In the genomic region with DNA sequence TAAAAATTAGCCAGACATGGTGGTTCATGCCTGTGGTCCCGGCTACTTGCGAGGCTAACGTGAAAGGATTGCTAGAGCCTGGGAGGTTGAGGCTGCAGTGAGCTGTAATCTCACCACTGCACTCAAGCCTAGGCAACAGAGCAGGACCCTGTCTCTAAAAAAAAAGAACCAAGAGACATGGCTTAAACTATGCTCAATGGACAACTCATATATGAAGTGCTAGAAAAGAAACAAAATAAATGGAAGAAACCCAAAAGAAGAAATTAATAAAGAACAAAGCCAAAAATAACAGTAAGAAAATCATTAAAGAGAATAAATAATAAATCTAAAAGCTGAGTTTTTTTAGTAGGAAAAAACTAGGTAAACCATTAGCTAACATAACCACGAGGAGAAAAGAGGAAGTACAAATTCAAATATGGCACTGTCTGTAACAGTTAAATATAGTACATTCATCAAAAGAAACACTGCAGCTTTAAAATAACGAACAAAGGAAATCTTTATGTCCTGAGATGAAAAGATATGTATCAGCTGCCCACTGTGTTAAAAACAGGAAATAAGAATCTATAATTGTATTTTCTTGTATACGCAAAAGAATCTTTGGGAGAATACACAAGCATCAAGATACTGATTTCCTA, we compare ENCODE assay signal across 8 cellular contexts. TPM values are rescaled to one million over a fixed set of nuclear protein-coding genes. Genes with fewer than 3 reads are reported as not detected.
DNase-seq lines count a peak whose midpoint lies in the region; ATAC-seq, FAIRE-seq and TF ChIP-seq lines count a peak whose summit lies in the region.

No MANE protein-coding gene starts in this region.

- peaks cover 14 to 27% (median 16%) of the 10 kb centered on the region in 3 donors for H3K4me1 Mint-ChIP-seq in CD8-positive, alpha-beta memory T cell

- CTCF ChIA-PET in CD8-positive, alpha-beta memory T cell (lab: Charles Lee): interaction anchor here (1.2 kb wide), 1 partner anchor 9 kb away, joined by 3 read pairs; no protein-coding TSS in a partner anchor
- CTCF ChIA-PET in GM12878 (lab: Yijun Ruan, JAX): interaction anchor here (0.8 to 1.8 kb wide), 7 partner anchors 9 to 237 kb away, joined by 3 to 6 read pairs (median 3); partner anchors contain the start of gene UPF2

- POLR2A ChIA-PET in CD8-positive, alpha-beta memory T cell (lab: Charles Lee): no interaction called here
- POLR2A ChIA-PET in GM12878 (lab: Charles Lee): interaction anchor here (0.5 to 2.4 kb wide), 4 partner anchors 9 to 146 kb away, joined by 3 to 20 read pairs (median 5); partner anchors contain the start of gene UPF2

- peak overlapping the region in 7 of 8 donors; percentile 32 to 80 (median 60) for H3K27ac Mint-ChIP-seq in CD8-positive, alpha-beta memory T cell

- intact Hi-C loops in GM12878 (cut with micrococcal nuclease; ENCODE audit: unreplicated experiment) (no loop called here), stomach (cut with DNase I; ENCODE audit: low total_unique reads) (no loop called here)

- TF ChIP-seq EP300 in GM12878 (IDR thresholded peaks at IDR 0.05; ENCODE audit: borderline replicate concordance in 1 of 2, control insufficient read depth in 1 of 2, low read depth in 2 of 2, low read length in 2 of 2) (peak; percentile 54 to 71; a peak in 2 of 4 replicates), stomach (IDR thresholded peaks at IDR 0.05) (no peak)

- SMC1A ChIA-PET in GM12878 (lab: Charles Lee; ENCODE audit: uncharacterized antibody, unreplicated experiment): interaction anchor here (0.6 to 2.2 kb wide), 17 partner anchors 8 to 211 kb away, joined by 3 to 25 read pairs (median 4); partner anchors contain the start of gene UPF2

- H4K20me1 ChIP-seq in Karpas-422 (ENCODE audit: insufficient read depth, low read depth, low read length) (no peaks in the 10 kb centered on the region), GM12878 (ENCODE audit: control insufficient read depth, insufficient read depth) (no peaks in the 10 kb centered on the region)

- H2AFZ ChIP-seq in Karpas-422 (ENCODE audit: low read length) (0 out of 2 replicates have a peak overlapping the region, but pooled peaks have one; percentile 35), GM12878 (ENCODE audit: control insufficient read depth, low read depth, low read length) (no peak overlapping the region)

- no peaks in the 10 kb centered on the region for H3K27me3 Mint-ChIP-seq in CD8-positive, alpha-beta memory T cell

- no peak for DNase-seq in CD8-positive, alpha-beta memory T cell
- DNase-seq in Karpas-422 (peak; percentile 80), GM12878 (ENCODE audit: low read depth, low spot score) (peak; percentile 15), DMS 273 treated with DMSO at 0.1 percent for 48 hours (lab: John Stamatoyannopoulos, UW) (no peak), stomach (no peak)
- DNase-seq in activated CD4-positive, CD25-positive, alpha-beta regulatory T cell treated with anti-CD3 and anti-CD28 coated beads, Interleukin-2, amount 50 U/mL, for 72 hours: no peak

- H3K9ac ChIP-seq in Karpas-422 (ENCODE audit: low read length): peak overlapping the region; percentile 10; the same call in 1 of the 2 replicates
- no peak overlapping the region for H3K9ac ChIP-seq in GM12878 (ENCODE audit: control insufficient read depth, insufficient read depth, low read length)

- peak; percentile 76 for ATAC-seq in GM19372 (IDR thresholded peaks at IDR 0.05; ENCODE audit: low read depth, unreplicated experiment)
- ATAC-seq in GM12878: peak; percentile 92
- no peak for ATAC-seq in activated CD4-positive, CD25-positive, alpha-beta regulatory T cell treated with anti-CD3 and anti-CD28 coated beads, Interleukin-2, amount 50 U/mL, for 24 hours

- in situ Hi-C loops in GM12878 (cut with MboI): no loop called here

- H3K9me2 ChIP-seq in Karpas-422 (replicated peaks; ENCODE audit: insufficient read depth, low read length): no peaks in the 10 kb centered on the region

- TF ChIP-seq POLR2A in GM12878 (IDR thresholded peaks at IDR 0.05; ENCODE audit: low read depth, low read length): no peak
- TF ChIP-seq POLR2A in stomach (IDR thresholded peaks at IDR 0.05): no peak

- RAD21 ChIA-PET in GM12878 (lab: Charles Lee; ENCODE audit: unreplicated experiment): interaction anchor here (1.2 to 5.2 kb wide), 7 partner anchors 48 to 202 kb away, joined by 3 to 29 read pairs (median 7); partner anchors contain the start of genes CDC123, NUDT5 and UPF2

- no peak for TF ChIP-seq RAD21 in GM12878 (IDR thresholded peaks at IDR 0.05; ENCODE audit: insufficient read depth, low read depth, low read length)

- H3K36me3 Mint-ChIP-seq in CD8-positive, alpha-beta memory T cell: peaks cover 5 to 62% (median 7%) of the 10 kb centered on the region in 3 donors

- no peaks in the 10 kb centered on the region for H3K9me3 Mint-ChIP-seq in CD8-positive, alpha-beta memory T cell

- peaks cover 14% of the 10 kb centered on the region for H3K36me3 ChIP-seq in CD8-positive, alpha-beta memory T cell (ENCODE audit: insufficient read depth, low read length)
- peaks cover 20% of the 10 kb centered on the region for H3K36me3 ChIP-seq in Karpas-422 (ENCODE audit: insufficient read depth, low read length)
- H3K36me3 ChIP-seq in GM12878 (ENCODE audit: control insufficient read depth in 2 of 2, insufficient read depth in 2 of 2, low read length in 1 of 2): peaks cover 1 to 14% of the 10 kb centered on the region in 2 experiments
- H3K36me3 ChIP-seq in stomach: peaks cover 25 to 69% (median 67%) of the 10 kb centered on the region in 4 donors

- H3K4me3 ChIP-seq in CD8-positive, alpha-beta memory T cell (ENCODE audit: low read length): no peak overlapping the region
- H3K4me3 ChIP-seq in Karpas-422 (ENCODE audit: low read length) (peak overlapping the region; percentile 12; the same call in 1 of the 2 replicates), GM12878 (no peak overlapping the region), stomach (no peak overlapping the region)

- H3K9me3 ChIP-seq in CD8-positive, alpha-beta memory T cell (ENCODE audit: low read length): no peaks in the 10 kb centered on the region
- H3K9me3 ChIP-seq in Karpas-422 (ENCODE audit: low read length): no peaks in the 10 kb centered on the region
- no peaks in the 10 kb centered on the region; the same call in 2 of the 3 replicates for H3K9me3 ChIP-seq in GM12878 (replicated peaks; ENCODE audit: control insufficient read depth, insufficient read depth, low read length)
- H3K9me3 ChIP-seq in stomach: no peaks in the 10 kb centered on the region

- no peaks in the 10 kb centered on the region for H3K27me3 ChIP-seq in CD8-positive, alpha-beta memory T cell (ENCODE audit: insufficient read depth, low read length, poor library complexity, severe bottlenecking)
- H3K27me3 ChIP-seq in Karpas-422 (ENCODE audit: low read length) (no peaks in the 10 kb centered on the region), GM12878 (replicated peaks in 1 of 2; ENCODE audit: control insufficient read depth in 2 of 2, insufficient read depth in 2 of 2, low read length in 1 of 2) (no peaks in the 10 kb centered on the region), stomach (no peaks in the 10 kb centered on the region)

- 49% methylated on average over 6 of the region's 6 CpGs for WGBS in GM12878 (ENCODE audit: insufficient coverage, insufficient replicate concordance, low lambda C conversion rate, missing lambda C conversion rate)
- WGBS in stomach, 5 donors: 68 to 76% (median 73%) methylated on average over 6 of the region's 6 CpGs

- BruUV-seq in GM12878 (replicated peaks; lab: Mats Ljungman, UMichigan): no TSS peak

- peaks cover 14% of the 10 kb centered on the region for H3K4me1 ChIP-seq in CD8-positive, alpha-beta memory T cell (ENCODE audit: insufficient read depth, low read length)
- peaks cover 27% of the 10 kb centered on the region for H3K4me1 ChIP-seq in Karpas-422 (ENCODE audit: low read length)
- peaks cover 6% of the 10 kb centered on the region; the same call in 1 of the 2 replicates for H3K4me1 ChIP-seq in GM12878 (ENCODE audit: control insufficient read depth, insufficient read depth, low read length)
- H3K4me1 ChIP-seq in stomach: no peaks in the 10 kb centered on the region

- H3K79me2 ChIP-seq in Karpas-422 (ENCODE audit: low read length) (peaks cover 33% of the 10 kb centered on the region), GM12878 (ENCODE audit: control insufficient read depth, insufficient read depth, low read length) (no peaks in the 10 kb centered on the region; the same call in 1 of the 2 replicates)

- TF ChIP-seq CTCF in GM12878 (IDR thresholded peaks at IDR 0.05 in 2 of 3, conservative IDR thresholded peaks at IDR 0.05 in 1 of 3; ENCODE audit: control insufficient read depth in 2 of 3, extremely low read depth in 1 of 3, insufficient read depth in 1 of 3, low read depth in 3 of 3, low read length in 3 of 3) (no peak), stomach (IDR thresholded peaks at IDR 0.05) (no peak)

- H3K4me2 ChIP-seq in Karpas-422 (ENCODE audit: low read depth, low read length, poor library complexity, severe bottlenecking): peak overlapping the region; percentile 56
- peak overlapping the region; percentile 53 for H3K4me2 ChIP-seq in GM12878 (ENCODE audit: control insufficient read depth, insufficient read depth)

- no peak overlapping the region for H3K27ac ChIP-seq in CD8-positive, alpha-beta memory T cell (ENCODE audit: low read depth, low read length)
- peak overlapping the region; percentile 88 for H3K27ac ChIP-seq in Karpas-422 (ENCODE audit: low read length)
- H3K27ac ChIP-seq in GM12878 (ENCODE audit: control insufficient read depth, insufficient read depth): peak overlapping the region; percentile 68
- no peak overlapping the region for H3K27ac ChIP-seq in stomach

- FAIRE-seq in GM12878 (lab: Jason Lieb, UNC): peak; percentile 7

- H3K4me3 Mint-ChIP-seq in CD8-positive, alpha-beta memory T cell: peak overlapping the region in 1 of 7 donors; percentile 8

RNA-seq across cellular contexts. Expression of gene UPF2, which starts 48.7 kb away (rescaled TPM):
- total RNA-seq in CD8-positive, alpha-beta memory T cell: 10 to 100 TPM; 39.8 to 42.4 TPM
- 18.5 TPM for polyA plus RNA-seq in CD8-positive, alpha-beta memory T cell
- 19.1 and 23.4 TPM in 2 replicates for total RNA-seq in Karpas-422 (2014; rRNA removed; shearing (Covaris generic); ENCODE audit: low replicate concordance)
- total RNA-seq in GM12878 (2013; cell fraction: nucleolus; rRNA removed): 60.0 and 61.3 TPM in 2 replicates
- 21.0 and 25.0 TPM in 2 replicates for total RNA-seq in GM12878 (2014; rRNA removed)
- 42.6 and 44.2 TPM in 2 replicates for total RNA-seq in GM12878 (2014; rRNA removed; fragmentation: Illumina TruSeq; extraction: Trizol)
- 27.6 and 30.6 TPM in 2 replicates for total RNA-seq in GM12878 (2021)
- polyA plus RNA-seq in GM12878 (2011; ENCODE audit: low read depth): 14.9 TPM
- 24.3 and 37.9 TPM in 2 replicates for polyA plus RNA-seq in GM12878 (2011; rRNA removed)
- 9.4 TPM in 2 replicates for polyA plus RNA-seq in GM12878 (2011; cell fraction: cytosol; rRNA removed)
- polyA plus RNA-seq in GM12878 (2011; cell fraction: nucleus; rRNA removed): 11.4 and 14.7 TPM in 2 replicates
- 21.4 and 22.2 TPM in 2 replicates for polyA plus RNA-seq in GM12878 (2012)
- polyA plus RNA-seq in GM12878 (2014; fragmentation: Illumina TruSeq; extraction: Trizol): 44.4 and 57.4 TPM in 2 replicates
- 10 to 100 TPM; 21.2 to 22.2 TPM for polyA plus RNA-seq in GM12878 (2014; fragmentation: Nextera tagmentation; extraction: Ambion mirVana)
- polyA plus RNA-seq in GM12878 (2014; rRNA removed): 19.6 and 24.0 TPM in 2 replicates
- 10 to 100 TPM; 34.2 to 34.6 TPM for polyA plus RNA-seq in GM12878 (2016; fragmentation: Nextera tagmentation; extraction: Ambion mirVana)
- 15.9 and 23.0 TPM in 2 replicates for polyA minus RNA-seq in GM12878 (2011; rRNA and poly(A)+ RNA removed)
- polyA minus RNA-seq in GM12878 (2011; cell fraction: cytosol; rRNA and poly(A)+ RNA removed): 7.8 and 9.9 TPM in 2 replicates
- 10.0 and 14.7 TPM in 2 replicates for polyA minus RNA-seq in GM12878 (2011; cell fraction: nucleus; rRNA and poly(A)+ RNA removed)
- total RNA-seq in stomach: 10 to 100 TPM; 14.5 to 23.5 (median 17.5) TPM
- 10 to 100 TPM in 1 of 3 donors, 1 to 10 TPM in 2; 8.7 to 48.6 (median 9.5) TPM for polyA plus RNA-seq in stomach

Comparison
In these comparisons a context has a peak if more than half of its experiments do, and no peak if none do; other contexts are left out.
1. DNase-seq: peak in Karpas-422 (single experiment) and GM12878 (single experiment); none in CD8-positive, alpha-beta memory T cell (0 of 5), DMS 273 treated with DMSO at 0.1 percent for 48 hours (single experiment), stomach (single experiment) and activated CD4-positive, CD25-positive, alpha-beta regulatory T cell treated with anti-CD3 and anti-CD28 coated beads, Interleukin-2, amount 50 U/mL, for 72 hours (single experiment).
2. H3K27ac ChIP-seq: peak in Karpas-422 (single experiment) and GM12878 (single experiment); none in CD8-positive, alpha-beta memory T cell (single experiment) and stomach (0 of 5).
3. ATAC-seq: peak in GM19372 (single experiment) and GM12878 (single experiment); none in activated CD4-positive, CD25-positive, alpha-beta regulatory T cell treated with anti-CD3 and anti-CD28 coated beads, Interleukin-2, amount 50 U/mL, for 24 hours (0 of 2).